Comparison of ENCODE assay signal across 1 cellular context in the genomic region with DNA sequence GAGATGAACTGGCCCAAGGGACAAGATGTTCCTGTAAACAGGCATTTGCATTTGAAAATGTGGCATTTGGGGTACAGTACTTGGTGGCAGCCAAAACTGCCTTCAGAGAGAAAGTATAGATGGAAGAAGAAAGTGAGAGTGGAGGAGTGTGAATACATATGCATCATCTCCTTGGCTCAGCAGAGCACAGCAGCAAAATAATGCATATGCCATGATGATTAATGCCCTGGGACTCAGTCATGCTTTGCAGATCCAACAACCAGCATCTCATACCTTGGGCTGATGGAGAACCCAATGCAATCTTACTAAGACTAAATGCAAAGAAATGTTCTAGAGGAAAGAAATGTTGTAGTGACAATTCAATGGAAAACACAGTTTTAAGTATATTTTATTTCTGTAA.
TF ChIP-seq lines count a peak whose summit lies in the region.

No MANE protein-coding gene starts in this region.

TF ChIP-seq in GM12878, 131 proteins besides CTCF, POLR2A, EP300 and RAD21:
- TF ChIP-seq STAT1 (conservative IDR thresholded peaks at IDR 0.05): no peak
- TF ChIP-seq, protein P1, sequence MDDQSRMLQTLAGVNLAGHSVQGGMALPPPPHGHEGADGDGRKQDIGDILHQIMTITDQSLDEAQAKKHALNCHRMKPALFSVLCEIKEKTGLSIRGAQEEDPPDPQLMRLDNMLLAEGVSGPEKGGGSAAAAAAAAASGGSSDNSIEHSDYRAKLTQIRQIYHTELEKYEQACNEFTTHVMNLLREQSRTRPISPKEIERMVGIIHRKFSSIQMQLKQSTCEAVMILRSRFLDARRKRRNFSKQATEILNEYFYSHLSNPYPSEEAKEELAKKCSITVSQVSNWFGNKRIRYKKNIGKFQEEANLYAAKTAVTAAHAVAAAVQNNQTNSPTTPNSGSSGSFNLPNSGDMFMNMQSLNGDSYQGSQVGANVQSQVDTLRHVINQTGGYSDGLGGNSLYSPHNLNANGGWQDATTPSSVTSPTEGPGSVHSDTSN (IDR thresholded peaks at IDR 0.05; ENCODE audit: insufficient replicate concordance, low read depth, low read length): peak; percentile 20
- TF ChIP-seq, protein P2, sequence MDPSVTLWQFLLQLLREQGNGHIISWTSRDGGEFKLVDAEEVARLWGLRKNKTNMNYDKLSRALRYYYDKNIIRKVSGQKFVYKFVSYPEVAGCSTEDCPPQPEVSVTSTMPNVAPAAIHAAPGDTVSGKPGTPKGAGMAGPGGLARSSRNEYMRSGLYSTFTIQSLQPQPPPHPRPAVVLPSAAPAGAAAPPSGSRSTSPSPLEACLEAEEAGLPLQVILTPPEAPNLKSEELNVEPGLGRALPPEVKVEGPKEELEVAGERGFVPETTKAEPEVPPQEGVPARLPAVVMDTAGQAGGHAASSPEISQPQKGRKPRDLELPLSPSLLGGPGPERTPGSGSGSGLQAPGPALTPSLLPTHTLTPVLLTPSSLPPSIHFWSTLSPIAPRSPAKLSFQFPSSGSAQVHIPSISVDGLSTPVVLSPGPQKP (IDR thresholded peaks at IDR 0.05; ENCODE audit: low read depth, low read length): no peak
